ENCODE assay signal across 15 cellular contexts in genomic region chr6:160349837-160350236, GRCh38. TPM values are rescaled to one million over a fixed set of nuclear protein-coding genes. Genes with fewer than 3 reads are reported as not detected.
DNase-seq lines count a peak whose midpoint lies in the region; ATAC-seq and TF ChIP-seq lines count a peak whose summit lies in the region.
"Had no signal": no experiment of that assay in that cellular context is flagged by ENCODE, and none has a peak within 500 bp of the region (broad histone marks: within the 10 kb centered on the region; RNA-seq: fewer than 3 reads in every experiment).

No MANE protein-coding gene starts in this region.

- peaks cover 7% of the 10 kb centered on the region for H3K4me1 ChIP-seq in iPS-18a (ENCODE audit: control insufficient read depth, low read depth, low read length)
- H3K4me1 ChIP-seq in prostate gland (replicated peaks), result no peaks in the 10 kb centered on the region
- no peaks in the 10 kb centered on the region for H3K4me1 ChIP-seq in uterus
- H3K4me1 ChIP-seq in BE2C, result no peaks in the 10 kb centered on the region
- H3K4me1 ChIP-seq: parathyroid adenoma had no signal

- H3K9ac ChIP-seq in iPS-18a (ENCODE audit: low read length), result no peak overlapping the region
- H3K9ac ChIP-seq: parathyroid adenoma had no signal

- H3K27me3 Mint-ChIP-seq in activated naive CD4-positive, alpha-beta T cell treated with anti-CD3 and anti-CD28 coated beads, Interleukin-2, amount 50 U/mL, for 24 hours, result peaks cover 34% of the 10 kb centered on the region

- no peak for TF ChIP-seq CTCF in prostate gland (IDR thresholded peaks at IDR 0.05)
- no peak for TF ChIP-seq CTCF in uterus (IDR thresholded peaks at IDR 0.05)
- TF ChIP-seq CTCF in BE2C (IDR thresholded peaks at IDR 0.05; ENCODE audit: low read depth, low read length), result no peak

- 81% methylated on average over 10 of the region's 10 CpGs for WGBS in prostate gland

- H3K9me3 Mint-ChIP-seq in activated naive CD4-positive, alpha-beta T cell treated with anti-CD3 and anti-CD28 coated beads, Interleukin-2, amount 50 U/mL, for 24 hours, result no peaks in the 10 kb centered on the region
- H3K9me3 Mint-ChIP-seq in activated naive CD4-positive, alpha-beta T cell treated with anti-CD3 and anti-CD28 coated beads, Interleukin-2, amount 50 U/mL, for 72 hours, result no peaks in the 10 kb centered on the region
- H3K9me3 Mint-ChIP-seq: activated CD4-positive, alpha-beta memory T cell treated with anti-CD3 and anti-CD28 coated beads, Interleukin-2, amount 10 ng/mL, durations not matched to agents 7 days and 5 days had no signal

- H3K4me3 ChIP-seq in iPS-18a (ENCODE audit: low read length) (peak overlapping the region; percentile 66), prostate gland (peak overlapping the region; percentile 63 to 79), uterus (peak overlapping the region; percentile 28 to 86), BE2C (ENCODE audit: low read depth, low read length) (no peak overlapping the region)

- H3K36me3 ChIP-seq in iPS-18a (ENCODE audit: control insufficient read depth, low read depth, low read length) (no peaks in the 10 kb centered on the region), prostate gland (no peaks in the 10 kb centered on the region), uterus (no peaks in the 10 kb centered on the region), BE2C (no peaks in the 10 kb centered on the region)

- TF ChIP-seq POLR2A in prostate gland (IDR thresholded peaks at IDR 0.05) (no peak), uterus (IDR thresholded peaks at IDR 0.05) (no peak)

- H3K27ac Mint-ChIP-seq in activated naive CD4-positive, alpha-beta T cell treated with anti-CD3 and anti-CD28 coated beads, Interleukin-2, amount 50 U/mL, for 24 hours, result no peak overlapping the region
- H3K27ac Mint-ChIP-seq in activated naive CD4-positive, alpha-beta T cell treated with anti-CD3 and anti-CD28 coated beads, Interleukin-2, amount 50 U/mL, for 72 hours, result no peak overlapping the region
- H3K27ac Mint-ChIP-seq: activated CD4-positive, alpha-beta memory T cell treated with anti-CD3 and anti-CD28 coated beads, Interleukin-2, amount 10 ng/mL, durations not matched to agents 7 days and 5 days had no signal

- H3K4me3 Mint-ChIP-seq in activated naive CD4-positive, alpha-beta T cell treated with anti-CD3 and anti-CD28 coated beads, Interleukin-2, amount 50 U/mL, for 24 hours, result peak overlapping the region; percentile 3
- H3K4me3 Mint-ChIP-seq: activated CD4-positive, alpha-beta memory T cell treated with anti-CD3 and anti-CD28 coated beads, Interleukin-2, amount 10 ng/mL, durations not matched to agents 7 days and 5 days had no signal

- DNase-seq in activated naive CD4-positive, alpha-beta T cell treated with anti-CD3 and anti-CD28 coated beads, Interleukin-2, amount 50 U/mL, for 72 hours (ENCODE audit: low spot score in 2 of 2), result no peak
- no peak for DNase-seq in prostate gland (ENCODE audit: low spot score)
- DNase-seq in uterus, result no peak
- no peak for DNase-seq in BE2C
- DNase-seq: activated CD4-positive, alpha-beta memory T cell treated with anti-CD3 and anti-CD28 coated beads, Interleukin-2, amount 10 ng/mL, durations not matched to agents 7 days and 5 days; activated naive CD4-positive, alpha-beta T cell treated with Interleukin-2 at 50 U/mL for 16 hours; NCI-H1694; NCI-H526 treated with DMSO at 0.1 percent for 48 hours; stimulated activated CD4-positive, alpha-beta T cell treated with anti-CD3 and anti-CD28 coated beads, Interleukin-4, amount 100 ng/mL, for 4 hours had no signal

- no peak for ATAC-seq in activated naive CD4-positive, alpha-beta T cell treated with anti-CD3 and anti-CD28 coated beads, Interleukin-2, amount 50 U/mL, for 72 hours
- ATAC-seq in HG03175 (IDR thresholded peaks at IDR 0.05; ENCODE audit: unreplicated experiment) (no peak), HG03196 (IDR thresholded peaks at IDR 0.05; ENCODE audit: unreplicated experiment) (no peak)

- H3K4me1 Mint-ChIP-seq in activated naive CD4-positive, alpha-beta T cell treated with anti-CD3 and anti-CD28 coated beads, Interleukin-2, amount 50 U/mL, for 24 hours, result peaks cover 12% of the 10 kb centered on the region

- H3K27ac ChIP-seq in iPS-18a (ENCODE audit: low read length) (no peak overlapping the region), prostate gland (peak overlapping the region; percentile 83 to 89), uterus (peak overlapping the region; percentile 62 to 88)
- H3K27ac ChIP-seq: parathyroid adenoma had no signal

- no peaks in the 10 kb centered on the region for H3K36me3 Mint-ChIP-seq in activated naive CD4-positive, alpha-beta T cell treated with anti-CD3 and anti-CD28 coated beads, Interleukin-2, amount 50 U/mL, for 24 hours
- H3K36me3 Mint-ChIP-seq in activated naive CD4-positive, alpha-beta T cell treated with anti-CD3 and anti-CD28 coated beads, Interleukin-2, amount 50 U/mL, for 72 hours, result peaks cover 6 to 8% of the 10 kb centered on the region in 2 donors

- peaks cover 46% of the 10 kb centered on the region for H3K27me3 ChIP-seq in iPS-18a (ENCODE audit: control insufficient read depth, insufficient read depth, low read length)
- no peaks in the 10 kb centered on the region for H3K27me3 ChIP-seq in prostate gland (replicated peaks; ENCODE audit: insufficient read depth)
- no peaks in the 10 kb centered on the region for H3K27me3 ChIP-seq in uterus
- H3K27me3 ChIP-seq in BE2C, result peaks cover 47% of the 10 kb centered on the region

- H3K9me3 ChIP-seq in iPS-18a (ENCODE audit: control insufficient read depth, low read depth, low read length) (no peaks in the 10 kb centered on the region), prostate gland (no peaks in the 10 kb centered on the region), uterus (no peaks in the 10 kb centered on the region), BE2C (no peaks in the 10 kb centered on the region)

- intact Hi-C loops in prostate gland (cut with DNase I) (loop anchor here (5.0 kb wide), 2 partner anchors 82 to 208 kb away; no protein-coding TSS in a partner anchor), uterus (cut with DNase I; ENCODE audit: low total_unique reads) (no loop called here)

RNA-seq across cellular contexts. Expression of gene SLC22A3, which starts 1.7 kb away (rescaled TPM):
- total RNA-seq in activated naive CD4-positive, alpha-beta T cell treated with anti-CD3 and anti-CD28 coated beads, Interleukin-2, amount 50 U/mL, for 72 hours, result not detected
- 100 to 1,000 TPM in 1 of 2 donors, 10 to 100 TPM in 1; 50.2 to 118 TPM for total RNA-seq in prostate gland
- total RNA-seq in uterus, result 10 to 100 TPM; 16.1 to 39.2 (median 28.1) TPM
- not detected for polyA plus RNA-seq in BE2C (2012; ENCODE audit: insufficient read depth, insufficient read length, low read depth)
- total RNA-seq: A172; activated CD4-positive, alpha-beta memory T cell treated with anti-CD3 and anti-CD28 coated beads, Interleukin-2, amount 10 ng/mL, durations not matched to agents 7 days and 5 days had no signal

Comparison
In these comparisons a context has a peak if more than half of its experiments do, and no peak if none do; other contexts are left out.
1. RNA of gene SLC22A3, which starts 1.7 kb away (total RNA-seq): 50.2 to 118 TPM in prostate gland and 16.1 to 39.2 TPM in uterus; not detected in activated naive CD4-positive, alpha-beta T cell treated with anti-CD3 and anti-CD28 coated beads, Interleukin-2, amount 50 U/mL, for 72 hours; every median in the first group is over 10 times any median in the second.